In genomic region chr3:111732248-111732879, GRCh38 we compare ENCODE assay signal across 12 cellular contexts. TPM values are rescaled to one million over a fixed set of nuclear protein-coding genes. Genes with fewer than 3 reads are reported as not detected.
DNase-seq lines count a peak whose midpoint lies in the region; ATAC-seq and TF ChIP-seq lines count a peak whose summit lies in the region.
"Had no signal": no experiment of that assay in that cellular context is flagged by ENCODE, and none has a peak within 500 bp of the region (broad histone marks: within the 10 kb centered on the region; RNA-seq: fewer than 3 reads in every experiment).

No MANE protein-coding gene starts in this region.

- no peaks in the 10 kb centered on the region for H3K36me3 ChIP-seq in duodenal mucosa (ENCODE audit: control insufficient read depth in 1 of 2, insufficient read depth in 2 of 2, low read length in 2 of 2)
- H3K36me3 ChIP-seq in liver (ENCODE audit: control insufficient read depth in 4 of 4, insufficient read depth in 3 of 4, low read depth in 1 of 4, low read length in 3 of 4) = no peaks in the 10 kb centered on the region
- no peaks in the 10 kb centered on the region for H3K36me3 ChIP-seq in upper lobe of left lung

- DNase-seq in NCI-H526 (lab: John Stamatoyannopoulos, UW) (peak; percentile 8 to 46), upper lobe of left lung (no peak), anterior cingulate cortex (lab: John Stamatoyannopoulos, UW) (no peak), UCSD-AML1 (lab: John Stamatoyannopoulos, UW; ENCODE audit: unreplicated experiment) (no peak)
- DNase-seq: activated effector memory CD4-positive, alpha-beta T cell treated with anti-CD3 and anti-CD28 coated beads, Interleukin-2, amount 50 U/mL, for 16 hours; dermis blood vessel endothelial cell; retina; SIG-M5; stimulated activated CD4-positive, alpha-beta T cell treated with anti-CD3 and anti-CD28 coated beads, Interleukin-4, amount 100 ng/mL, for 1 hour had no signal

- no peaks in the 10 kb centered on the region for H3K27me3 ChIP-seq in duodenal mucosa (ENCODE audit: control insufficient read depth in 1 of 2, insufficient read depth in 2 of 2, low read length in 2 of 2)
- H3K27me3 ChIP-seq in liver (ENCODE audit: control insufficient read depth in 4 of 4, insufficient read depth in 4 of 4, low read length in 3 of 4) = no peaks in the 10 kb centered on the region
- no peaks in the 10 kb centered on the region for H3K27me3 ChIP-seq in upper lobe of left lung

- ATAC-seq in upper lobe of left lung (ENCODE audit: low FRiP score in 2 of 2) (peak in 1 of 2 donors; percentile 53), GM18517 (IDR thresholded peaks at IDR 0.05; ENCODE audit: unreplicated experiment) (no peak)

- TF ChIP-seq EP300 in upper lobe of left lung (IDR thresholded peaks at IDR 0.05) = no peak

- H3K9me3 ChIP-seq in duodenal mucosa (ENCODE audit: control insufficient read depth in 1 of 2, low read length in 2 of 2) (no peaks in the 10 kb centered on the region), liver (ENCODE audit: control insufficient read depth in 4 of 4, low read length in 3 of 4) (no peaks in the 10 kb centered on the region), upper lobe of left lung (no peaks in the 10 kb centered on the region)

- no peak for TF ChIP-seq CTCF in liver (IDR thresholded peaks at IDR 0.05; ENCODE audit: low read depth, low read length, missing input control)
- TF ChIP-seq CTCF in upper lobe of left lung (IDR thresholded peaks at IDR 0.05) = no peak

- TF ChIP-seq POLR2A in upper lobe of left lung (IDR thresholded peaks at IDR 0.05) = peak in 2 of 4 donors; percentile 28 to 52

- H3K4me3 ChIP-seq in duodenal mucosa (ENCODE audit: low read depth in 1 of 2, low read length in 2 of 2) (peak overlapping the region; percentile 31 to 44), liver (ENCODE audit: low read depth in 1 of 3, low read length in 3 of 3) (peak overlapping the region; percentile 56 to 93 (median 81)), upper lobe of left lung (peak overlapping the region in 3 of 4 donors; percentile 4 to 20 (median 19))

- peak in 1 of 2 donors; percentile 67 for TF ChIP-seq RAD21 in liver (IDR thresholded peaks at IDR 0.05)

- H3K27ac ChIP-seq in duodenal mucosa (ENCODE audit: low read depth, low read length) (no peak overlapping the region), liver (ENCODE audit: low read depth in 1 of 2, low read length in 2 of 2) (peak overlapping the region; percentile 74 to 80), upper lobe of left lung (peak overlapping the region in 3 of 4 donors; percentile 15 to 52 (median 40))

- H3K4me1 ChIP-seq in duodenal mucosa (ENCODE audit: control insufficient read depth in 1 of 2, insufficient read depth in 2 of 2, low read length in 2 of 2) (peaks cover 9 to 25% of the 10 kb centered on the region in 2 donors), liver (ENCODE audit: control insufficient read depth in 4 of 4, insufficient read depth in 4 of 4, low read length in 3 of 4) (peaks cover 0 to 36% (median 13%) of the 10 kb centered on the region in 4 donors), upper lobe of left lung (peaks cover under 1 to 10% (median 4%) of the 10 kb centered on the region in 4 donors)

- WGBS in liver = 40% methylated on average over 5 of the region's 5 CpGs
- WGBS in upper lobe of left lung, 2 donors = 75 to 89% methylated on average over 5 of the region's 5 CpGs

- H3K9ac ChIP-seq in duodenal mucosa (ENCODE audit: low read depth in 1 of 2, low read length in 2 of 2) (peak overlapping the region in 1 of 2 donors; percentile 12), liver (ENCODE audit: low read depth in 1 of 2, low read length in 2 of 2) (peak overlapping the region; percentile 58 to 75)

TF ChIP-seq in liver, 16 proteins besides CTCF, POLR2A, EP300 and RAD21:
- TF ChIP-seq YY1 (IDR thresholded peaks at IDR 0.05) (peak; percentile 73), HNF4A (conservative IDR thresholded peaks at IDR 0.05) (peak; percentile 37 to 55), RXRA (IDR thresholded peaks at IDR 0.05) (peak in 1 of 2 donors; percentile 62), HNF4G (IDR thresholded peaks at IDR 0.05) (no peak), FOXA2 (IDR thresholded peaks at IDR 0.05) (no peak), REST (IDR thresholded peaks at IDR 0.05) (peak; percentile 92), ZBTB33 (IDR thresholded peaks at IDR 0.05) (no peak), SP1 (IDR thresholded peaks at IDR 0.05) (peak; percentile 49), NR2F2 (IDR thresholded peaks at IDR 0.05) (no peak), GABPA (IDR thresholded peaks at IDR 0.05 in 1 of 2, conservative IDR thresholded peaks at IDR 0.05 in 1 of 2) (no peak), FOXA1 (IDR thresholded peaks at IDR 0.05) (peak; percentile 70), MAX (IDR thresholded peaks at IDR 0.05) (no peak), EGR1 (IDR thresholded peaks at IDR 0.05; ENCODE audit: low read depth in 2 of 2) (no peak), JUND (IDR thresholded peaks at IDR 0.05) (peak in 1 of 2 donors; percentile 36), TAF1 (conservative IDR thresholded peaks at IDR 0.05) (peak; percentile 89), ATF3 (IDR thresholded peaks at IDR 0.05) (no peak)
TF ChIP-seq in liver: peak in this region for 8.

RNA-seq across cellular contexts. Expression of gene PLCXD2, which starts 57.9 kb away (rescaled TPM):
- total RNA-seq in liver = 10 to 100 TPM in 1 of 2 donors, 1 to 10 TPM in 1; 9.9 to 17.3 TPM
- polyA plus RNA-seq in liver = 10 to 100 TPM; 17.4 to 38.6 TPM
- total RNA-seq in upper lobe of left lung = 10 to 100 TPM in 2 of 6 donors, 1 to 10 TPM in 4; 3.8 to 37.1 (median 7.2) TPM

Comparison
In these comparisons a context has a peak if more than half of its experiments do, and no peak if none do; other contexts are left out.
1. DNase-seq: peak in NCI-H526 (2 of 2); none in upper lobe of left lung (0 of 2), anterior cingulate cortex (0 of 58) and UCSD-AML1 (single experiment).
2. H3K4me3 ChIP-seq: peak in every context shown above with its lines; median percentile 81 in liver; 38 in duodenal mucosa; 19 in upper lobe of left lung.